Comparison of ENCODE assay signal across 16 cellular contexts in genomic region chr15:63677778-63678177, GRCh38.
DNase-seq lines count a peak whose midpoint lies in the region; ATAC-seq and TF ChIP-seq lines count a peak whose summit lies in the region.
"Had no signal": no experiment of that assay in that cellular context is flagged by ENCODE, and none has a peak within 500 bp of the region (broad histone marks: within the 10 kb centered on the region; RNA-seq: fewer than 3 reads in every experiment).

No MANE protein-coding gene starts in this region.

- no peaks in the 10 kb centered on the region for H3F3A ChIP-seq in MM.1S (ENCODE audit: insufficient read depth, low read length)

- H3K9ac ChIP-seq in MM.1S (ENCODE audit: low read length) = no peak overlapping the region

- H3K79me2 ChIP-seq in MM.1S (ENCODE audit: low read length) = no peaks in the 10 kb centered on the region

- H3K36me3 ChIP-seq in left ventricle myocardium inferior = peaks cover 87% of the 10 kb centered on the region
- no peaks in the 10 kb centered on the region for H3K36me3 ChIP-seq in prostate gland
- H3K36me3 ChIP-seq in MM.1S (replicated peaks; ENCODE audit: insufficient read depth, low read length) = no peaks in the 10 kb centered on the region; the same call in 1 of the 2 replicates

- no peaks in the 10 kb centered on the region for H4K20me1 ChIP-seq in MM.1S (ENCODE audit: insufficient read depth, low read length)

- H3K9me2 ChIP-seq in MM.1S (replicated peaks; ENCODE audit: insufficient read depth, low read length) = no peaks in the 10 kb centered on the region

- POLR2A ChIA-PET in RWPE1 (lab: Yijun Ruan, JAX; ENCODE audit: low non-redundant PET) = no interaction called here

- intact Hi-C loops in left ventricle myocardium inferior (cut with micrococcal nuclease) (no loop called here), prostate gland (cut with DNase I) (no loop called here)

- no peak for TF ChIP-seq POLR2A in prostate gland (IDR thresholded peaks at IDR 0.05)

- no peak for ATAC-seq in GM21528 (IDR thresholded peaks at IDR 0.05; ENCODE audit: low FRiP score, unreplicated experiment)
- ATAC-seq: activated CD8-positive, alpha-beta T cell treated with anti-CD3 and anti-CD28 coated beads for 36 hours had no signal

- H2AFZ ChIP-seq in MM.1S (ENCODE audit: low read length) = no peak overlapping the region

- CTCF ChIA-PET in RWPE1 (lab: Yijun Ruan, JAX) = no interaction called here

- H3K9me3 ChIP-seq in left ventricle myocardium inferior (replicated peaks) (no peaks in the 10 kb centered on the region), prostate gland (no peaks in the 10 kb centered on the region), MM.1S (replicated peaks; ENCODE audit: insufficient read depth, low read length) (no peaks in the 10 kb centered on the region)
- H3K9me3 ChIP-seq: breast epithelium, suprapubic skin had no signal

- TF ChIP-seq CTCF in RWPE1 (conservative IDR thresholded peaks at IDR 0.05; ENCODE audit: low read depth) (no peak), left ventricle myocardium inferior (IDR thresholded peaks at IDR 0.05; ENCODE audit: borderline replicate concordance) (no peak), prostate gland (IDR thresholded peaks at IDR 0.05) (no peak), MM.1S (IDR thresholded peaks at IDR 0.05; ENCODE audit: low read length) (no peak)

- H3K27me3 ChIP-seq in left ventricle myocardium inferior (ENCODE audit: low read depth) (no peaks in the 10 kb centered on the region), prostate gland (replicated peaks; ENCODE audit: insufficient read depth) (no peaks in the 10 kb centered on the region), MM.1S (replicated peaks; ENCODE audit: insufficient read depth, low read length) (no peaks in the 10 kb centered on the region)
- H3K27me3 ChIP-seq: breast epithelium, suprapubic skin had no signal

- H3K4me3 ChIP-seq in left ventricle myocardium inferior = no peak overlapping the region
- H3K4me3 ChIP-seq in prostate gland = no peak overlapping the region
- no peak overlapping the region for H3K4me3 ChIP-seq in MM.1S (ENCODE audit: low read length)
- H3K4me3 ChIP-seq: breast epithelium, suprapubic skin had no signal

- WGBS in prostate gland = 67% methylated on average over 10 of the region's 10 CpGs

- H3K4me1 ChIP-seq in left ventricle myocardium inferior (peaks cover 4% of the 10 kb centered on the region), prostate gland (replicated peaks) (no peaks in the 10 kb centered on the region), MM.1S (ENCODE audit: low read length) (no peaks in the 10 kb centered on the region)
- H3K4me1 ChIP-seq: breast epithelium, suprapubic skin had no signal

- no peak overlapping the region for H3K4me2 ChIP-seq in MM.1S (ENCODE audit: low read depth, low read length)

- peak; percentile 36 for DNase-seq in HuH-7 (ENCODE audit: low spot score)
- DNase-seq in RWPE1 (ENCODE audit: low spot score) = peak; percentile 13
- peak; percentile 44 for DNase-seq in left ventricle myocardium inferior
- peak; percentile 7 for DNase-seq in prostate gland (ENCODE audit: low spot score)
- DNase-seq in MM.1S = no peak
- no peak for DNase-seq in NCI-H2171 treated with DMSO at 0.1 percent for 48 hours (lab: John Stamatoyannopoulos, UW)
- no peak for DNase-seq in islet precursor cell
- DNase-seq: activated CD8-positive, alpha-beta T cell treated with anti-CD3 and anti-CD28 coated beads for 36 hours; activated naive CD4-positive, alpha-beta T cell; kidney glomerular epithelial cell; NCI-H1092; NCI-H774; SHP77 treated with DMSO at 0.1 percent for 48 hours had no signal

- H3K27ac ChIP-seq in RWPE1 (no peak overlapping the region), left ventricle myocardium inferior (replicated peaks) (no peak overlapping the region), prostate gland (no peak overlapping the region), MM.1S (ENCODE audit: low read length) (no peak overlapping the region)
- H3K27ac ChIP-seq: breast epithelium, suprapubic skin had no signal

Comparison
In these comparisons a context has a peak if more than half of its experiments do, and no peak if none do; other contexts are left out.
1. DNase-seq: peak in HuH-7 (single experiment), RWPE1 (single experiment), left ventricle myocardium inferior (single experiment) and prostate gland (single experiment); none in MM.1S (single experiment), NCI-H2171 treated with DMSO at 0.1 percent for 48 hours (single experiment) and islet precursor cell (single experiment).